25 cellular contexts compared by ENCODE assay signal in genomic region chr19:41922585-41922984, GRCh38. TPM values are rescaled to one million over a fixed set of nuclear protein-coding genes. Genes with fewer than 3 reads are reported as not detected.
DNase-seq lines count a peak whose midpoint lies in the region; ATAC-seq and TF ChIP-seq lines count a peak whose summit lies in the region.
"Had no signal": no experiment of that assay in that cellular context is flagged by ENCODE, and none has a peak within 500 bp of the region (broad histone marks: within the 10 kb centered on the region; RNA-seq: fewer than 3 reads in every experiment).

No MANE protein-coding gene starts in this region.

- H3K18ac ChIP-seq in neuronal stem cell (ENCODE audit: low read length): peak overlapping the region; percentile 25

- peak overlapping the region; percentile 19 for H2BK5ac ChIP-seq in neuronal stem cell (ENCODE audit: low read length)

- H4K8ac ChIP-seq in neuronal stem cell (ENCODE audit: low read depth, low read length): no peak overlapping the region

- H3K36me3 Mint-ChIP-seq in glutamatergic neuron (ENCODE audit: unreplicated experiment): no peaks in the 10 kb centered on the region

- no peak for ATAC-seq in HG03354 (IDR thresholded peaks at IDR 0.05; ENCODE audit: poor library complexity, severe bottlenecking, unreplicated experiment)
- ATAC-seq: HCT116, Right ventricle myocardium inferior had no signal

- H3K36me3 ChIP-seq in BLaER1 treated with 17β-estradiol and CSF1 and Interleukin-3, amounts not matched to agents 10 nM and 100 nM: no peaks in the 10 kb centered on the region
- H3K36me3 ChIP-seq in SU-DHL-6 (ENCODE audit: low read length) (no peaks in the 10 kb centered on the region), neuronal stem cell (replicated peaks in 1 of 2; ENCODE audit: control insufficient read depth in 2 of 2, insufficient read depth in 2 of 2, low read length in 2 of 2) (peaks cover 0 to 5% of the 10 kb centered on the region in 2 donors), suprapubic skin (no peaks in the 10 kb centered on the region)
- H3K36me3 ChIP-seq: MG63, SJSA1 had no signal

- H3K4me3 Mint-ChIP-seq in glutamatergic neuron (ENCODE audit: unreplicated experiment): peak overlapping the region; percentile 18

- H3K9me2 ChIP-seq in SU-DHL-6 (replicated peaks; ENCODE audit: insufficient read depth, low read length): no peaks in the 10 kb centered on the region

- peaks cover 0 to 27% (median 5%) of the 10 kb centered on the region in 11 experiments; a peak in 11 of 22 replicates for H4K20me1 ChIP-seq in BLaER1 treated with 17β-estradiol and CSF1 and Interleukin-3, amounts not matched to agents 10 nM and 100 nM
- no peaks in the 10 kb centered on the region for H4K20me1 ChIP-seq in SU-DHL-6 (ENCODE audit: low read depth, low read length)

- TF ChIP-seq EP300 in suprapubic skin (IDR thresholded peaks at IDR 0.05): no peak

- H3K4ac ChIP-seq in neuronal stem cell (ENCODE audit: low read length): no peak overlapping the region

- H3K23ac ChIP-seq in neuronal stem cell (ENCODE audit: low read depth, low read length, poor library complexity): no peak overlapping the region

- H3K27ac ChIP-seq in BLaER1 treated with 17β-estradiol and CSF1 and Interleukin-3, amounts not matched to agents 10 nM and 100 nM: no peak overlapping the region
- peak overlapping the region; percentile 77 for H3K27ac ChIP-seq in SU-DHL-6 (ENCODE audit: low read depth, low read length)
- H3K27ac ChIP-seq in neuronal stem cell (replicated peaks; ENCODE audit: low read length): no peak overlapping the region
- H3K27ac ChIP-seq in suprapubic skin: no peak overlapping the region
- H3K27ac ChIP-seq: SJSA1 had no signal

- no peak for TF ChIP-seq POLR2A in suprapubic skin (IDR thresholded peaks at IDR 0.05)

- peaks cover 7% of the 10 kb centered on the region for H3K4me1 Mint-ChIP-seq in glutamatergic neuron (ENCODE audit: low read depth, unreplicated experiment)

- no peak overlapping the region for H2BK120ac ChIP-seq in neuronal stem cell (ENCODE audit: low read depth, low read length)

- WGBS in neuronal stem cell (ENCODE audit: extremely low coverage in 2 of 2, insufficient read length in 2 of 2, insufficient replicate concordance in 1 of 2), 2 donors: no CpG with 5 or more reads among the region's 18 CpGs
- WGBS in suprapubic skin: 3% methylated on average over 17 of the region's 18 CpGs

- H3K79me1 ChIP-seq in neuronal stem cell (ENCODE audit: low read depth, low read length): peaks cover 6% of the 10 kb centered on the region

- peaks cover 5% of the 10 kb centered on the region; the same call in 1 of the 2 replicates for H3F3A ChIP-seq in SU-DHL-6 (ENCODE audit: insufficient read depth)

- H3K79me2 ChIP-seq in SU-DHL-6 (ENCODE audit: insufficient read depth, low read length): peaks cover 20% of the 10 kb centered on the region

- peak overlapping the region in 6 of 11 experiments; percentile 7 to 86 (median 26); a peak in 6 of 22 replicates for H3K4me2 ChIP-seq in BLaER1 treated with 17β-estradiol and CSF1 and Interleukin-3, amounts not matched to agents 10 nM and 100 nM
- H3K4me2 ChIP-seq in SU-DHL-6 (ENCODE audit: low read depth, low read length, poor library complexity, severe bottlenecking): no peak overlapping the region
- no peak overlapping the region for H3K4me2 ChIP-seq in neuronal stem cell (ENCODE audit: insufficient read depth, low read length, poor library complexity, severe bottlenecking)

- TF ChIP-seq CTCF in SU-DHL-6 (IDR thresholded peaks at IDR 0.05; ENCODE audit: insufficient read depth, low read length, poor library complexity, severe bottlenecking) (no peak), glutamatergic neuron (IDR thresholded peaks at IDR 0.05; ENCODE audit: partially characterized antibody, unreplicated experiment) (no peak), suprapubic skin (IDR thresholded peaks at IDR 0.05) (no peak)

- H3K14ac ChIP-seq in neuronal stem cell (ENCODE audit: low read length): no peak overlapping the region

- H2AK5ac ChIP-seq in neuronal stem cell (ENCODE audit: low read depth, low read length): no peak overlapping the region

- DNase-seq in glutamatergic neuron (no peak), neuronal stem cell (ENCODE audit: low spot score) (no peak), suprapubic skin (ENCODE audit: low spot score in 2 of 2) (no peak), HK-2 (ENCODE audit: unreplicated experiment) (no peak)
- DNase-seq: AML-193, Calu3, DND-41, KG1, MG63, NCI-H1105 treated with DMSO at 0.1 percent for 48 hours, NCI-H146, NCI-H1930, NCI-H2107, NCI-H524 treated with DMSO at 0.1 percent for 48 hours, NCI-H774, T-cell had no signal

- H3K9me3 ChIP-seq in BLaER1 treated with 17β-estradiol and CSF1 and Interleukin-3, amounts not matched to agents 10 nM and 100 nM (replicated peaks in 1 of 11): no peaks in the 10 kb centered on the region
- H3K9me3 ChIP-seq in SU-DHL-6 (ENCODE audit: insufficient read depth, low read length): no peaks in the 10 kb centered on the region
- peaks cover 0 to 27% of the 10 kb centered on the region in 2 donors for H3K9me3 ChIP-seq in neuronal stem cell (replicated peaks in 1 of 2; ENCODE audit: control insufficient read depth in 2 of 2, insufficient read depth in 1 of 2, low read depth in 1 of 2, low read length in 2 of 2)
- H3K9me3 ChIP-seq in suprapubic skin: no peaks in the 10 kb centered on the region
- H3K9me3 ChIP-seq: SJSA1 had no signal

- no peak overlapping the region for H3K4me3 ChIP-seq in BLaER1 treated with 17β-estradiol and CSF1 and Interleukin-3, amounts not matched to agents 10 nM and 100 nM
- H3K4me3 ChIP-seq in SU-DHL-6 (ENCODE audit: insufficient read depth, low read length, poor library complexity, severe bottlenecking) (no peak overlapping the region), neuronal stem cell (ENCODE audit: low read length in 2 of 2) (no peak overlapping the region), suprapubic skin (no peak overlapping the region)
- H3K4me3 ChIP-seq: MG63, SJSA1 had no signal

- H2AFZ ChIP-seq in SU-DHL-6 (ENCODE audit: low read depth, low read length, severe bottlenecking): no peak overlapping the region
- no peak overlapping the region for H2AFZ ChIP-seq in neuronal stem cell (ENCODE audit: low read length)

- H3K27me3 Mint-ChIP-seq in glutamatergic neuron (ENCODE audit: unreplicated experiment): peaks cover 9% of the 10 kb centered on the region

- no peak overlapping the region for H2BK15ac ChIP-seq in neuronal stem cell (ENCODE audit: low read length)

- H2BK12ac ChIP-seq in neuronal stem cell (ENCODE audit: low read length): no peak overlapping the region

- H3K9ac ChIP-seq in BLaER1 treated with 17β-estradiol and CSF1 and Interleukin-3, amounts not matched to agents 10 nM and 100 nM: no peak overlapping the region
- 0 out of 2 replicates have a peak overlapping the region, but pooled peaks have one; percentile 39 for H3K9ac ChIP-seq in SU-DHL-6 (ENCODE audit: low read length)
- H3K9ac ChIP-seq in neuronal stem cell (ENCODE audit: low read depth, low read length, poor library complexity): no peak overlapping the region

- H3K9me3 Mint-ChIP-seq in glutamatergic neuron (ENCODE audit: unreplicated experiment): peaks cover 9% of the 10 kb centered on the region
- H3K9me3 Mint-ChIP-seq: T-cell had no signal

- peaks cover 61 to 74% (median 72%) of the 10 kb centered on the region in 11 experiments for H3K27me3 ChIP-seq in BLaER1 treated with 17β-estradiol and CSF1 and Interleukin-3, amounts not matched to agents 10 nM and 100 nM
- no peaks in the 10 kb centered on the region for H3K27me3 ChIP-seq in SU-DHL-6 (ENCODE audit: low read length)
- H3K27me3 ChIP-seq in neuronal stem cell (ENCODE audit: control insufficient read depth in 3 of 3, insufficient read depth in 3 of 3, low read depth in 1 of 3, low read length in 3 of 3): peaks cover 28 to 96% (median 86%) of the 10 kb centered on the region in 3 experiments
- peaks cover 92% of the 10 kb centered on the region for H3K27me3 ChIP-seq in suprapubic skin

- H3K4me1 ChIP-seq in BLaER1 treated with 17β-estradiol and CSF1 and Interleukin-3, amounts not matched to agents 10 nM and 100 nM: peaks cover 17 to 30% (median 23%) of the 10 kb centered on the region in 10 experiments
- H3K4me1 ChIP-seq in neuronal stem cell (ENCODE audit: control insufficient read depth in 2 of 2, insufficient read depth in 1 of 2, low read depth in 1 of 2, low read length in 2 of 2): peaks cover 0 to 3% of the 10 kb centered on the region in 2 donors
- no peaks in the 10 kb centered on the region for H3K4me1 ChIP-seq in suprapubic skin
- H3K4me1 ChIP-seq: SJSA1 had no signal

- no peak overlapping the region for H4K91ac ChIP-seq in neuronal stem cell (ENCODE audit: low read depth, low read length, poor library complexity)

- no peak overlapping the region for H3K27ac Mint-ChIP-seq in glutamatergic neuron (ENCODE audit: unreplicated experiment)

RNA-seq across cellular contexts. Expression of gene ERFL, which starts 5.7 kb away (rescaled TPM):
- total RNA-seq in glutamatergic neuron (ENCODE audit: unreplicated experiment) (1.6 TPM), suprapubic skin (under 1 TPM in 2 of 4 donors, not detected in 2; 0.21 to 0.72 TPM)
- polyA plus RNA-seq in neuronal stem cell (2013, experiment 1 of 2): 0.47 TPM
- polyA plus RNA-seq in neuronal stem cell (2013, experiment 2 of 2): 0.44 TPM
- total RNA-seq: Right ventricle myocardium inferior, SJSA1 had no signal
- polyA plus RNA-seq: AG04450, CD14-positive monocyte had no signal

RNA-seq across cellular contexts. Expression of gene RABAC1, which starts 36.5 kb away (rescaled TPM):
- total RNA-seq in glutamatergic neuron (ENCODE audit: unreplicated experiment): 139 TPM
- polyA plus RNA-seq in neuronal stem cell (2013, experiment 1 of 2): 83.3 TPM
- polyA plus RNA-seq in neuronal stem cell (2013, experiment 2 of 2): 90.0 TPM
- total RNA-seq in suprapubic skin: 100 to 1,000 TPM in 3 of 4 donors, 10 to 100 TPM in 1; 75.2 to 137 (median 125) TPM

RNA-seq across cellular contexts. Expression of gene ARHGEF1, which starts 39.6 kb away (rescaled TPM):
- total RNA-seq in glutamatergic neuron (ENCODE audit: unreplicated experiment) (78.7 TPM), suprapubic skin (100 to 1,000 TPM in 1 of 4 donors, 10 to 100 TPM in 3; 61.0 to 173 (median 72.1) TPM)
- 30.0 TPM for polyA plus RNA-seq in neuronal stem cell (2013, experiment 1 of 2)
- polyA plus RNA-seq in neuronal stem cell (2013, experiment 2 of 2): 29.8 TPM

RNA-seq across cellular contexts. Expression of gene CD79A, which starts 45.5 kb away (rescaled TPM):
- total RNA-seq in glutamatergic neuron (ENCODE audit: unreplicated experiment) (not detected), suprapubic skin (1 to 10 TPM in 1 of 4 donors, not detected in 3; 3.0 TPM)
- 0.67 TPM for polyA plus RNA-seq in neuronal stem cell (2013, experiment 1 of 2)
- polyA plus RNA-seq in neuronal stem cell (2013, experiment 2 of 2): 0.64 TPM
- total RNA-seq: HT1080 had no signal

Comparison
In these comparisons a context has a peak if more than half of its experiments do, and no peak if none do; other contexts are left out.
1. H3K4me2 ChIP-seq: peak in BLaER1 treated with 17β-estradiol and CSF1 and Interleukin-3, amounts not matched to agents 10 nM and 100 nM (6 of 11); none in SU-DHL-6 (single experiment) and neuronal stem cell (single experiment).